Comparison of ENCODE assay signal across 27 cellular contexts in the genomic region with DNA sequence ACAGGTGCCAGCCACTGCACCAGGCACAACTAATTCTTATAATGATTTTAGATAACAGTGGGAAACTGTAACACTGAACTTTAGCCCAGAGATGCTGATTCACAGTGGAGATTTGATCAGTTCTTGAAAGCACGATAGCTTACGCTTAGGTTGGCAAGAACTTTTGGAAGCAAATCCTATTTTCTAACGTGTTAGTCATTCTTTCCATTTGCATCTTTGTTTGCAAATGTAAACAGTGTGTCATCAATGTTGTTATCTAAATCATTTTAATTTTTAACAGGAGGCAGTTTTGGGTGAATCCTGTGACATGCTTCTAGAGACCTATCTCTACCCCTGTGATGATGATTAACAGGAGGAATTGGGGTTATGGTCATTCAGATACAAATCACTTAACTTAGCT. TPM values are rescaled to one million over a fixed set of nuclear protein-coding genes. Genes with fewer than 3 reads are reported as not detected.
DNase-seq lines count a peak whose midpoint lies in the region; ATAC-seq, FAIRE-seq and TF ChIP-seq lines count a peak whose summit lies in the region.
"Had no signal": no experiment of that assay in that cellular context is flagged by ENCODE, and none has a peak within 500 bp of the region (broad histone marks: within the 10 kb centered on the region; RNA-seq: fewer than 3 reads in every experiment).

No MANE protein-coding gene starts in this region.

- no peaks in the 10 kb centered on the region for H3K4me1 ChIP-seq in GM23248 (ENCODE audit: insufficient read depth)
- H3K4me1 ChIP-seq in small intestine (ENCODE audit: control insufficient read depth in 2 of 2, insufficient read depth in 1 of 2, low read depth in 1 of 2, low read length in 1 of 2), result peaks cover 0 to 2% of the 10 kb centered on the region in 2 donors
- H3K4me1 ChIP-seq: BE2C, Caco-2 had no signal

- H3K27me3 ChIP-seq in GM23248 (replicated peaks; ENCODE audit: insufficient read depth) (peaks cover 24% of the 10 kb centered on the region), small intestine (ENCODE audit: control insufficient read depth in 2 of 2, insufficient read depth in 2 of 2, low read length in 2 of 2) (no peaks in the 10 kb centered on the region)
- H3K27me3 ChIP-seq: BE2C, breast epithelium, hepatocyte had no signal

- H3K27ac ChIP-seq in GM23248 (no peak overlapping the region), small intestine (ENCODE audit: low read depth in 1 of 2, low read length in 1 of 2) (peak overlapping the region in 1 of 2 donors; percentile 18)
- H3K27ac ChIP-seq: breast epithelium, hepatocyte, thoracic aorta, VCaP had no signal

- no peak for TF ChIP-seq CTCF in fibroblast of villous mesenchyme (IDR thresholded peaks at IDR 0.05; ENCODE audit: insufficient read depth, low read depth, low read length)

- ATAC-seq in GM18909 (IDR thresholded peaks at IDR 0.05; ENCODE audit: poor library complexity, unreplicated experiment) (no peak), GM21576 (IDR thresholded peaks at IDR 0.05; ENCODE audit: unreplicated experiment) (no peak)
- ATAC-seq: activated T-helper 17 cell treated with anti-CD3 and anti-CD28 coated beads, Interleukin-2, amount 50 U/mL, for 72 hours; left ventricle myocardium superior; stimulated activated naive B cell treated with anti-CD40 and anti-IgM and Interleukin-4, amounts not matched to agents 10 μg/mL and 1 μg/mL and 100 μg/mL, for 72 hours had no signal

- in situ Hi-C loops in GM23248 (cut with MboI), result no loop called here

- no peak overlapping the region for H3K4me3 ChIP-seq in GM23248
- no peak overlapping the region for H3K4me3 ChIP-seq in fibroblast of villous mesenchyme (ENCODE audit: low read depth, low read length)
- H3K4me3 ChIP-seq in small intestine (ENCODE audit: low read depth in 1 of 2, low read length in 2 of 2), result no peak overlapping the region
- H3K4me3 ChIP-seq: breast epithelium, hepatocyte, smooth muscle cell, thoracic aorta had no signal

- FAIRE-seq in small intestine (lab: Jason Lieb, UNC), result no peak
- FAIRE-seq: H54 had no signal

- no peak overlapping the region for H2AFZ ChIP-seq in GM23248
- H2AFZ ChIP-seq: hepatocyte had no signal

- peak; percentile 86 for DNase-seq in GM23248
- peak; percentile 34 for DNase-seq in astrocyte of the hippocampus (ENCODE audit: low read depth, low spot score)
- peak; percentile 66 for DNase-seq in fibroblast of villous mesenchyme (ENCODE audit: low read depth)
- peak; percentile 87 for DNase-seq in small intestine
- DNase-seq in NCI-H2227 treated with DMSO at 0.1 percent for 48 hours (lab: John Stamatoyannopoulos, UW), result no peak
- DNase-seq: activated CD4-positive, alpha-beta T cell treated with anti-CD3 and anti-CD28 coated beads, Interleukin-2, amount 50 U/mL, for 1 hour; activated CD8-positive, alpha-beta memory T cell treated with anti-CD3 and anti-CD28 coated beads, Interleukin-2, amount 50 U/mL, for 4 hours; BE2C; Caco-2; cortex of kidney; foreskin melanocyte; immature natural killer cell; left ventricle myocardium superior; NCI-H1694; NCI-H2171 treated with DMSO at 0.1 percent for 48 hours; NCI-H526; SK-N-SH; stimulated activated naive B cell treated with anti-CD40 and anti-IgM and Interleukin-4, amounts not matched to agents 10 μg/mL and 1 μg/mL and 100 μg/mL, for 72 hours had no signal

- H4K20me1 ChIP-seq in GM23248 (ENCODE audit: insufficient read depth), result no peaks in the 10 kb centered on the region

- 3 to 4% methylated on average over 3 of the region's 3 CpGs for WGBS in GM23248 (ENCODE audit: low coverage in 1 of 2, low lambda C conversion rate in 2 of 2, missing lambda C conversion rate in 2 of 2), 2 experiments
- WGBS in small intestine, 3 donors, result 10 to 44% (median 34%) methylated on average over 3 of the region's 3 CpGs

- no peaks in the 10 kb centered on the region for H3F3A ChIP-seq in GM23248 (ENCODE audit: insufficient read depth)

- no peaks in the 10 kb centered on the region for H3K79me2 ChIP-seq in GM23248 (ENCODE audit: insufficient read depth)
- H3K79me2 ChIP-seq: hepatocyte had no signal

- no peak overlapping the region for H3K4me2 ChIP-seq in GM23248 (ENCODE audit: unreplicated experiment)
- H3K4me2 ChIP-seq: hepatocyte, SK-N-SH, smooth muscle cell had no signal

- H3K9me3 ChIP-seq in GM23248 (ENCODE audit: low read depth) (no peaks in the 10 kb centered on the region), small intestine (ENCODE audit: control insufficient read depth, low read depth) (no peaks in the 10 kb centered on the region)
- H3K9me3 ChIP-seq: BE2C, breast epithelium, Caco-2, SK-N-SH, thoracic aorta had no signal

- H3K9ac ChIP-seq in GM23248, result no peak overlapping the region
- H3K9ac ChIP-seq: SK-N-SH had no signal

- H3K36me3 ChIP-seq in GM23248 (ENCODE audit: low read depth), result no peaks in the 10 kb centered on the region
- no peaks in the 10 kb centered on the region for H3K36me3 ChIP-seq in small intestine (ENCODE audit: control insufficient read depth in 2 of 2, insufficient read depth in 2 of 2, low read length in 2 of 2)
- H3K36me3 ChIP-seq: BE2C, breast epithelium, thoracic aorta had no signal

- no peaks in the 10 kb centered on the region for H3K9me2 ChIP-seq in GM23248 (ENCODE audit: insufficient read depth)
- H3K9me2 ChIP-seq: SK-N-SH had no signal

RNA-seq across cellular contexts. Expression of gene GNA13, which starts 35.7 kb away (rescaled TPM):
- total RNA-seq in GM23248 (2014; rRNA removed; shearing (Covaris generic)), result 40.6 and 41.8 TPM in 2 replicates
- polyA plus RNA-seq in GM23248 (2016; fragmentation: Nextera tagmentation; extraction: Ambion mirVana) (17.2 and 18.5 TPM in 2 replicates), small intestine (10 to 100 TPM; 19.8 to 30.0 (median 27.3) TPM)
- 62.5 and 82.5 TPM in 2 replicates for total RNA-seq in fibroblast of villous mesenchyme

RNA-seq across cellular contexts. Expression of gene RGS9, which starts 44.9 kb away (rescaled TPM):
- 0.43 TPM in 1 of 2 replicates, not detected in the other for total RNA-seq in GM23248 (2014; rRNA removed; shearing (Covaris generic))
- polyA plus RNA-seq in GM23248 (2016; fragmentation: Nextera tagmentation; extraction: Ambion mirVana), result 0.76 TPM in 1 of 2 replicates, not detected in the other
- total RNA-seq in fibroblast of villous mesenchyme, result 2.2 and 2.6 TPM in 2 replicates
- 1 to 10 TPM; 2.4 to 4.7 (median 4.5) TPM for polyA plus RNA-seq in small intestine
